Comparison of ENCODE assay signal across 1 cellular context in the genomic region with DNA sequence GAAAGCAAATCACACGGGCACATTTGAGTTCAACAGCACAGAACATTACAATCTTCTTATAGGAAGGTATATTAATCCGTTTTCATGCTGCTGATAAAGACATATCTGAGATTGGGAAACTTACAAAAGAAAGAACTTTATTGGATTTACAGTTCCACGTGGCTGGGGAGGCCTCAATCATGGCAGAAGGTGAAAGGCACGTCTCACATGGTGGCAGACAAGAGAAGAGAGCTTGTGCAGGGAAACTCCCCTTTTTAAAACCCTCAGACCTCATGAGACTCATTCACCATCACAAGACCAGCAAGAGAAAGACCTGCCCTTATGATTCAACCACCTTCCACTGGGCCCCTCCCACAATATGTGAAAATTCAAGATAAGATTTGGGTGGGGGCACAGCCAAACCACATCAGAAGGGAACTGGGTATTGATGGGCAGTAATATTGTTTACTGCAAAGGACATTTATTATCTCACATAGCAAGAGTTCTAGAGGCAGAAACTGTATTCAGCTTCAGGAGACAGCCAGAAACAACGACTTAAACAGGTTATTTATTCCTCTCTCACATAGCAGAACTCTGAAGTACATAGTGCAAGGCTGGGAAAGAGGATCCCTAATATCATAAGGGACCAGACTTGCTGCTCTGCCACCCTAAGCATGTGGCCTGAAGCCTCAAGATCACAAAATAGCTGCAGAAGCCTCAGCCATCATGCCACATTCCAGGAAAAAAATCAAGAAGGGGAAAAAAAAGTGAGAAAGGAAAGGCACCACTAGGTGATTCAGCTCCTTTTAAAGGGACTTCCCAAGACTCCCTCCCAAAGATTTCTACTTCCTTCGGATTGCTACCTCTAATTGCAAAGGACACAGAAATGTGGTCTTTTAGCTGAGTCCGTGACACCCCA.
A peak's percentile ranks its signal among the peaks of the same experiment; 100 is the strongest.
TF ChIP-seq lines count a peak whose summit lies in the region.

No MANE protein-coding gene starts in this region.

TF ChIP-seq in K562, 482 proteins besides CTCF, POLR2A, EP300 and RAD21 (continued from another document):
- TF ChIP-seq, protein P1, sequence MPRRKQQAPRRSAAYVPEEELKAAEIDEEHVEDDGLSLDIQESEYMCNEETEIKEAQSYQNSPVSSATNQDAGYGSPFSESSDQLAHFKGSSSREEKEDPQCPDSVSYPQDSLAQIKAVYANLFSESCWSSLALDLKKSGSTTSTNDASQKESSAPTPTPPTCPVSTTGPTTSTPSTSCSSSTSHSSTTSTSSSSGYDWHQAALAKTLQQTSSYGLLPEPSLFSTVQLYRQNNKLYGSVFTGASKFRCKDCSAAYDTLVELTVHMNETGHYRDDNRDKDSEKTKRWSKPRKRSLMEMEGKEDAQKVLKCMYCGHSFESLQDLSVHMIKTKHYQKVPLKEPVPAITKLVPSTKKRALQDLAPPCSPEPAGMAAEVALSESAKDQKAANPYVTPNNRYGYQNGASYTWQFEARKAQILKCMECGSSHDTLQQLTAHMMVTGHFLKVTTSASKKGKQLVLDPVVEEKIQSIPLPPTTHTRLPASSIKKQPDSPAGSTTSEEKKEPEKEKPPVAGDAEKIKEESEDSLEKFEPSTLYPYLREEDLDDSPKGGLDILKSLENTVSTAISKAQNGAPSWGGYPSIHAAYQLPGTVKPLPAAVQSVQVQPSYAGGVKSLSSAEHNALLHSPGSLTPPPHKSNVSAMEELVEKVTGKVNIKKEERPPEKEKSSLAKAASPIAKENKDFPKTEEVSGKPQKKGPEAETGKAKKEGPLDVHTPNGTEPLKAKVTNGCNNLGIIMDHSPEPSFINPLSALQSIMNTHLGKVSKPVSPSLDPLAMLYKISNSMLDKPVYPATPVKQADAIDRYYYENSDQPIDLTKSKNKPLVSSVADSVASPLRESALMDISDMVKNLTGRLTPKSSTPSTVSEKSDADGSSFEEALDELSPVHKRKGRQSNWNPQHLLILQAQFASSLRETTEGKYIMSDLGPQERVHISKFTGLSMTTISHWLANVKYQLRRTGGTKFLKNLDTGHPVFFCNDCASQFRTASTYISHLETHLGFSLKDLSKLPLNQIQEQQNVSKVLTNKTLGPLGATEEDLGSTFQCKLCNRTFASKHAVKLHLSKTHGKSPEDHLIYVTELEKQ (CRISPR knock-in tag; IDR thresholded peaks at IDR 0.05) = no peak
- TF ChIP-seq MEF2D (tag; conservative IDR thresholded peaks at IDR 0.05; ENCODE audit: low read depth) (no peak), ZNF644 (tag; IDR thresholded peaks at IDR 0.05; ENCODE audit: low read depth) (no peak), RBM25 (IDR thresholded peaks at IDR 0.05; ENCODE audit: low read depth, low read length, severe bottlenecking) (peak; percentile 68), ZNF77 (CRISPR knock-in tag; IDR thresholded peaks at IDR 0.05) (no peak), MEIS2 (IDR thresholded peaks at IDR 0.05; ENCODE audit: partially characterized antibody) (no peak), TRIM24 (IDR thresholded peaks at IDR 0.05) (peak in 1 of 2 experiments; percentile 56; a peak in 1 of 4 replicates), TEAD4 (IDR thresholded peaks at IDR 0.05; ENCODE audit: low read length) (0 out of 2 replicates have a peak, but pooled peaks have one; percentile 10), TEAD4 (CRISPR knock-in tag; IDR thresholded peaks at IDR 0.05; ENCODE audit: borderline replicate concordance) (no peak), PTTG1 (tag; IDR thresholded peaks at IDR 0.05; ENCODE audit: low read depth) (no peak), SMARCA5 (IDR thresholded peaks at IDR 0.05) (peak; percentile 38; the same call in 1 of the 2 replicates), EGR1 (conservative IDR thresholded peaks at IDR 0.05) (no peak), CBFA2T3 (IDR thresholded peaks at IDR 0.05) (0 out of 2 replicates have a peak, but pooled peaks have one; percentile 18)
- TF ChIP-seq, protein P2, sequence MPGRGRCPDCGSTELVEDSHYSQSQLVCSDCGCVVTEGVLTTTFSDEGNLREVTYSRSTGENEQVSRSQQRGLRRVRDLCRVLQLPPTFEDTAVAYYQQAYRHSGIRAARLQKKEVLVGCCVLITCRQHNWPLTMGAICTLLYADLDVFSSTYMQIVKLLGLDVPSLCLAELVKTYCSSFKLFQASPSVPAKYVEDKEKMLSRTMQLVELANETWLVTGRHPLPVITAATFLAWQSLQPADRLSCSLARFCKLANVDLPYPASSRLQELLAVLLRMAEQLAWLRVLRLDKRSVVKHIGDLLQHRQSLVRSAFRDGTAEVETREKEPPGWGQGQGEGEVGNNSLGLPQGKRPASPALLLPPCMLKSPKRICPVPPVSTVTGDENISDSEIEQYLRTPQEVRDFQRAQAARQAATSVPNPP (IDR thresholded peaks at IDR 0.05; ENCODE audit: borderline replicate concordance, insufficient read depth, insufficient read length) = no peak
